ENCODE assay signal across 8 cellular contexts in the genomic region with DNA sequence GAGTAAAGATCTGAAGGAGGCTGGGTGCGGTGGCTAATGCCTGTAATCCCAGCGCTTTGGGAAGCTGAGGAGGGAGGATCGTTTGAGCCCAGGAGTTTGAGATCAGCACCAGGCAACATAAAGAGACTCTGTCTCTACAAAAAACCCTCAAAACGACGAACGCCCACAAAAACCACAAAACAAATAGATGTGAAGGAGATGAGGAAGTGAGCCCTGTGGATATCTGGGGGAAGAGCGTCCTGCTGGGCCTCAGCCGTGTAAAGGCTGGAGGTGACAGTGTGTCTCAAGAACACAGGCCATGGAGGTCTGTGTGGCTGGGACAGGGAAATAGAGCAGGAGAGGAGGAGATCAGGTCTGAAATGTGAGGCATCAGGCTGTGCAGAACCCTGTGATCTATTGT.
A peak's percentile ranks its signal among the peaks of the same experiment; 100 is the strongest.
DNase-seq lines count a peak whose midpoint lies in the region; ATAC-seq, FAIRE-seq and TF ChIP-seq lines count a peak whose summit lies in the region.

No MANE protein-coding gene starts in this region.

- H3K27ac ChIP-seq in Karpas-422 (ENCODE audit: low read length), result peak overlapping the region; percentile 73

- no peaks in the 10 kb centered on the region for H3K9me3 ChIP-seq in Karpas-422 (ENCODE audit: low read length)

- H4K20me1 ChIP-seq in Karpas-422 (ENCODE audit: insufficient read depth, low read depth, low read length), result no peaks in the 10 kb centered on the region

- H3K27me3 ChIP-seq in Karpas-422 (ENCODE audit: low read length), result no peaks in the 10 kb centered on the region

- ATAC-seq in GM18505 (IDR thresholded peaks at IDR 0.05; ENCODE audit: unreplicated experiment) (peak; percentile 91), GM21786 (IDR thresholded peaks at IDR 0.05; ENCODE audit: unreplicated experiment) (peak; percentile 84)

- peaks cover 52% of the 10 kb centered on the region for H3K79me2 ChIP-seq in Karpas-422 (ENCODE audit: low read length)

- TF ChIP-seq POLR2A in GM18505 (IDR thresholded peaks at IDR 0.05; ENCODE audit: borderline replicate concordance, extremely low read depth, insufficient read depth, insufficient read length), result no peak

- DNase-seq in Karpas-422 (peak; percentile 88), amniotic epithelial cell (ENCODE audit: low read depth) (peak; percentile 29), nucleus accumbens (lab: John Stamatoyannopoulos, UW) (no peak), HTR-8/SVneo (ENCODE audit: insufficient read length, low spot score) (no peak), NCI-H524 treated with DMSO at 0.1 percent for 48 hours (lab: John Stamatoyannopoulos, UW) (no peak)
- no peak for DNase-seq in stimulated activated CD4-positive, alpha-beta T cell treated with anti-CD3 and anti-CD28 coated beads, Interleukin-4, amount 100 ng/mL, for 4 hours

- H2AFZ ChIP-seq in Karpas-422 (ENCODE audit: low read length), result no peak overlapping the region

- peak overlapping the region; percentile 41 for H3K4me3 ChIP-seq in Karpas-422 (ENCODE audit: low read length)

- peaks cover 59% of the 10 kb centered on the region for H3K4me1 ChIP-seq in Karpas-422 (ENCODE audit: low read length)

- FAIRE-seq in HTR-8/SVneo (lab: Jason Lieb, UNC), result no peak

- peak overlapping the region; percentile 62 for H3K4me2 ChIP-seq in Karpas-422 (ENCODE audit: low read depth, low read length, poor library complexity, severe bottlenecking)

- peak overlapping the region; percentile 31 for H3K9ac ChIP-seq in Karpas-422 (ENCODE audit: low read length)

- H3K9me2 ChIP-seq in Karpas-422 (replicated peaks; ENCODE audit: insufficient read depth, low read length), result no peaks in the 10 kb centered on the region

- no peaks in the 10 kb centered on the region for H3K36me3 ChIP-seq in Karpas-422 (ENCODE audit: insufficient read depth, low read length)

Comparison
In these comparisons a context has a peak if more than half of its experiments do, and no peak if none do; other contexts are left out.
1. DNase-seq: peak in Karpas-422 (single experiment) and amniotic epithelial cell (single experiment); none in nucleus accumbens (0 of 56), HTR-8/SVneo (single experiment), stimulated activated CD4-positive, alpha-beta T cell treated with anti-CD3 and anti-CD28 coated beads, Interleukin-4, amount 100 ng/mL, for 4 hours (0 of 2) and NCI-H524 treated with DMSO at 0.1 percent for 48 hours (single experiment).